Comparison of ENCODE assay signal across 9 cellular contexts in the genomic region with DNA sequence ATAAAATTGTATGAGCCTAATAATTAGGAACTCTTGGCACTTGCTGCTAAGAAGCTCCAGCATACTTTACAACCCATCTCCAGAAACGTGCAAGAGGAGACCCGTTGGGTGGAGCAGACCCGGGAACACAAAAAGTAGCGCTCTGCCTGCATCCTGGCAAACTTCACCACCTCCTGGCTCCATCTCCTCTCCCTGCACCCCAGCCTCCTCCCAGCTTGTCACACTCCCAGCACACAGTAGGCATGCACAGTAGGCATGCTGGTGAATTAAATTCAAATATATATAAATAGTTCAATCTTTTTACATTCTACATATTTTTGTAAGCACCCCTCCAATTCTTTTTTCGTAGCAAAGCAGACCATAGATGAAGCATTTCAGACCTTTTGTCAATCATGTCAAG. TPM values are rescaled to one million over a fixed set of nuclear protein-coding genes. Genes with fewer than 3 reads are reported as not detected.
DNase-seq lines count a peak whose midpoint lies in the region; ATAC-seq and TF ChIP-seq lines count a peak whose summit lies in the region.
"Had no signal": no experiment of that assay in that cellular context is flagged by ENCODE, and none has a peak within 500 bp of the region (broad histone marks: within the 10 kb centered on the region; RNA-seq: fewer than 3 reads in every experiment).

No MANE protein-coding gene starts in this region.

- H4K20me1 ChIP-seq in neural cell (ENCODE audit: insufficient read depth) = no peaks in the 10 kb centered on the region

- intact Hi-C loops in dorsolateral prefrontal cortex (cut with DNase I) = loop anchor here in 1 of 2 donors (5.0 kb wide), 2 partner anchors 40 to 225 kb away; partner anchors contain the start of gene WSB2

- H3K27me3 ChIP-seq in BJ (ENCODE audit: control insufficient read depth, insufficient read depth, low read length) (no peaks in the 10 kb centered on the region), dorsolateral prefrontal cortex (no peaks in the 10 kb centered on the region), neural cell (ENCODE audit: insufficient read depth, low read depth, low read length) (peaks cover 18% of the 10 kb centered on the region)

- H3K9me2 ChIP-seq in neural cell (ENCODE audit: insufficient read depth, low read length) = no peaks in the 10 kb centered on the region

- no peak overlapping the region for H3K4me2 ChIP-seq in neural cell (ENCODE audit: low read length)
- H3K4me2 ChIP-seq: KMS-11 had no signal

- H3K27ac ChIP-seq in dorsolateral prefrontal cortex (no peak overlapping the region), neural cell (ENCODE audit: low read length) (no peak overlapping the region)
- H3K27ac ChIP-seq: KMS-11 had no signal

- H3K9me3 ChIP-seq in neural cell (ENCODE audit: low read length) = no peaks in the 10 kb centered on the region

- H3F3A ChIP-seq in neural cell (ENCODE audit: insufficient read depth, low read length, poor library complexity, severe bottlenecking) = no peaks in the 10 kb centered on the region

- CTCF ChIA-PET in BJ (lab: Yijun Ruan, JAX) (interaction anchor here (0.7 to 1.4 kb wide), 3 partner anchors 19 to 228 kb away, joined by 3 to 4 read pairs (median 3); no protein-coding TSS in a partner anchor), HEK293T (lab: Yijun Ruan, JAX) (interaction anchor here (0.6 to 1.1 kb wide), 2 partner anchors 9 to 248 kb away, joined by 3 read pairs; no protein-coding TSS in a partner anchor)

- peak overlapping the region; percentile 64 for H3K4me3 ChIP-seq in BJ (ENCODE audit: low read depth, low read length)
- peak overlapping the region; percentile 70 for H3K4me3 ChIP-seq in Jurkat, Clone E6-1 (ENCODE audit: low read length)
- peak overlapping the region in 47 of 59 donors; percentile 56 to 90 (median 79) for H3K4me3 ChIP-seq in dorsolateral prefrontal cortex
- H3K4me3 ChIP-seq in neural cell (ENCODE audit: low read length) = peak overlapping the region; percentile 89

- no peak for TF ChIP-seq EP300 in neural cell (conservative IDR thresholded peaks at IDR 0.05; ENCODE audit: poor library complexity, severe bottlenecking)

- TF ChIP-seq CTCF in BJ (IDR thresholded peaks at IDR 0.05; ENCODE audit: insufficient read depth, low read depth, low read length) (no peak), dorsolateral prefrontal cortex (IDR thresholded peaks at IDR 0.05 in 54 of 56, conservative IDR thresholded peaks at IDR 0.05 in 2 of 56; ENCODE audit: low read depth in 1 of 56, partially characterized antibody in 56 of 56) (no peak), neural cell (IDR thresholded peaks at IDR 0.05; ENCODE audit: poor library complexity, severe bottlenecking) (no peak)

- ATAC-seq in GM21360 (IDR thresholded peaks at IDR 0.05; ENCODE audit: unreplicated experiment) = no peak

- POLR2A ChIA-PET in BJ (lab: Charles Lee) (no interaction called here), HEK293T (lab: Yijun Ruan, JAX) (interaction anchor here (2.0 kb wide), 1 partner anchor 274 kb away, joined by 6 read pairs; the partner anchor contains the start of gene SUDS3)

- H3K79me2 ChIP-seq in neural cell (replicated peaks; ENCODE audit: insufficient read depth, low read length) = no peaks in the 10 kb centered on the region

- no peak overlapping the region for H3K9ac ChIP-seq in neural cell (ENCODE audit: low read length)
- H3K9ac ChIP-seq: KMS-11 had no signal

- no peak overlapping the region for H2AFZ ChIP-seq in neural cell (ENCODE audit: low read depth, low read length)

- H3K36me3 ChIP-seq in BJ (ENCODE audit: control insufficient read depth, insufficient read depth, low read length) = no peaks in the 10 kb centered on the region
- H3K36me3 ChIP-seq in neural cell (ENCODE audit: insufficient read depth, low read length) = no peaks in the 10 kb centered on the region

- no peak for TF ChIP-seq RAD21 in neural cell (conservative IDR thresholded peaks at IDR 0.05)

- DNase-seq in BJ (ENCODE audit: low read depth) (no peak), dorsolateral prefrontal cortex (no peak), NK-92 (lab: John Stamatoyannopoulos, UW; ENCODE audit: unreplicated experiment) (no peak), epidermal melanocyte (ENCODE audit: insufficient read length, low spot score) (no peak), HEK293T (ENCODE audit: extremely low spot score) (no peak)
- DNase-seq in Jurkat, Clone E6-1 (ENCODE audit: low read depth, low spot score) = no peak

TF ChIP-seq in neural cell, 6 proteins besides CTCF, POLR2A, EP300 and RAD21 (continues in another document):
- no peak for TF ChIP-seq EZH2 (IDR thresholded peaks at IDR 0.05; ENCODE audit: borderline replicate concordance, insufficient read depth, low read length, poor library complexity, severe bottlenecking)
- no peak for TF ChIP-seq TAF1 (IDR thresholded peaks at IDR 0.05; ENCODE audit: low read depth)
- TF ChIP-seq MXI1 (conservative IDR thresholded peaks at IDR 0.05; ENCODE audit: poor library complexity, severe bottlenecking) = no peak
- TF ChIP-seq SMC3 (conservative IDR thresholded peaks at IDR 0.05; ENCODE audit: poor library complexity) = no peak

TF ChIP-seq in HEK293T, 16 proteins besides CTCF, POLR2A, EP300 and RAD21:
- no peak for TF ChIP-seq BHLHE40 (IDR thresholded peaks at IDR 0.05; ENCODE audit: borderline replicate concordance)
- TF ChIP-seq HDGF (IDR thresholded peaks at IDR 0.05; ENCODE audit: borderline replicate concordance) = no peak
- TF ChIP-seq NFRKB (IDR thresholded peaks at IDR 0.05) = no peak
- no peak for TF ChIP-seq FOXA1 (IDR thresholded peaks at IDR 0.05)
- no peak for TF ChIP-seq LEF1 (IDR thresholded peaks at IDR 0.05; ENCODE audit: borderline replicate concordance)

RNA-seq across cellular contexts. Expression of gene VSIG10, which starts 1.2 kb away (rescaled TPM):
- polyA plus RNA-seq in BJ (2011; rRNA removed) (9.3 and 11.3 TPM in 2 replicates), neural cell (2.0 and 4.4 TPM in 2 replicates)
- polyA minus RNA-seq in BJ (2011; rRNA and poly(A)+ RNA removed) = 14.4 and 22.8 TPM in 2 replicates
- polyA plus RNA-seq in Jurkat, Clone E6-1 (2012; ENCODE audit: insufficient read depth, insufficient read length) = 12.0 TPM
- total RNA-seq in dorsolateral prefrontal cortex = 10 to 100 TPM in 119 of 120 experiments, 1 to 10 TPM in 1; 9.9 to 40.2 (median 19.8) TPM
- 6.6 and 7.5 TPM in 2 replicates for polyA minus RNA-seq in neural cell

RNA-seq across cellular contexts. Expression of gene PEBP1, which starts 33.3 kb away (rescaled TPM):
- polyA plus RNA-seq in BJ (2011; rRNA removed) (145 and 201 TPM in 2 replicates), neural cell (702 and 777 TPM in 2 replicates)
- 54.3 and 70.3 TPM in 2 replicates for polyA minus RNA-seq in BJ (2011; rRNA and poly(A)+ RNA removed)
- 194 TPM for polyA plus RNA-seq in Jurkat, Clone E6-1 (2012; ENCODE audit: insufficient read depth, insufficient read length)
- total RNA-seq in dorsolateral prefrontal cortex = 1,000 to 10,000 TPM in 2 of 120 experiments, 100 to 1,000 TPM in 118; 437 to 1,009 (median 790) TPM
- polyA minus RNA-seq in neural cell = 224 and 237 TPM in 2 replicates

RNA-seq across cellular contexts. Expression of gene WSB2, which starts 41.6 kb away (rescaled TPM):
- polyA plus RNA-seq in BJ (2011; rRNA removed) = 156 and 234 TPM in 2 replicates
- polyA minus RNA-seq in BJ (2011; rRNA and poly(A)+ RNA removed) = 238 and 393 TPM in 2 replicates
- 70.4 TPM for polyA plus RNA-seq in Jurkat, Clone E6-1 (2012; ENCODE audit: insufficient read depth, insufficient read length)
- 100 to 1,000 TPM; 117 to 328 (median 199) TPM for total RNA-seq in dorsolateral prefrontal cortex
- polyA plus RNA-seq in neural cell = 155 and 165 TPM in 2 replicates
- polyA minus RNA-seq in neural cell = 225 and 235 TPM in 2 replicates
